Comparison of ENCODE assay signal across 15 cellular contexts in genomic region chr2:175253871-175254270, GRCh38.
A peak's percentile ranks its signal among the peaks of the same experiment; 100 is the strongest.
DNase-seq lines count a peak whose midpoint lies in the region; ATAC-seq lines count a peak whose summit lies in the region.
"Had no signal": no experiment of that assay in that cellular context is flagged by ENCODE, and none has a peak within 500 bp of the region (broad histone marks: within the 10 kb centered on the region; RNA-seq: fewer than 3 reads in every experiment).

No MANE protein-coding gene starts in this region.

- H3K27me3 Mint-ChIP-seq in activated CD4-positive, alpha-beta memory T cell treated with anti-CD3 and anti-CD28 coated beads for 36 hours, result peaks cover 25% of the 10 kb centered on the region

- in situ Hi-C loops in SK-MEL-5 (cut with HindIII; ENCODE audit: low pct_unique_long_range_greater_than_20kb, low sequenced_read_pairs), result no loop called here

- intact Hi-C loops in activated CD4-positive, alpha-beta memory T cell treated with anti-CD3 and anti-CD28 coated beads for 36 hours (cut with micrococcal nuclease), result loop anchor here (5.0 kb wide), 1 partner anchor 843 kb away; the partner anchor contains the start of gene HOXD12

- H3K36me3 Mint-ChIP-seq in activated CD4-positive, alpha-beta memory T cell treated with anti-CD3 and anti-CD28 coated beads for 36 hours, result no peaks in the 10 kb centered on the region
- H3K36me3 Mint-ChIP-seq: CD14-positive monocyte; CD4-positive, alpha-beta memory T cell had no signal

- no peak overlapping the region for H3K27ac Mint-ChIP-seq in activated CD4-positive, alpha-beta memory T cell treated with anti-CD3 and anti-CD28 coated beads for 36 hours
- H3K27ac Mint-ChIP-seq: CD14-positive monocyte; CD4-positive, alpha-beta memory T cell; GM23338; HFFc6 had no signal

- no peak for ATAC-seq in HG02623 (IDR thresholded peaks at IDR 0.05; ENCODE audit: unreplicated experiment)
- no peak for ATAC-seq in GM21381 (IDR thresholded peaks at IDR 0.05; ENCODE audit: unreplicated experiment)
- ATAC-seq: A549, GM23338 had no signal

- H3K4me3 Mint-ChIP-seq in activated CD4-positive, alpha-beta memory T cell treated with anti-CD3 and anti-CD28 coated beads for 36 hours, result no peak overlapping the region
- H3K4me3 Mint-ChIP-seq: CD14-positive monocyte; CD4-positive, alpha-beta memory T cell; GM23338; HFFc6 had no signal

- peaks cover 3% of the 10 kb centered on the region for H3K9me3 Mint-ChIP-seq in activated CD4-positive, alpha-beta memory T cell treated with anti-CD3 and anti-CD28 coated beads for 36 hours
- H3K9me3 Mint-ChIP-seq: HFFc6 had no signal

- no peaks in the 10 kb centered on the region for H3K4me1 Mint-ChIP-seq in activated CD4-positive, alpha-beta memory T cell treated with anti-CD3 and anti-CD28 coated beads for 36 hours (ENCODE audit: low read depth)
- H3K4me1 Mint-ChIP-seq: CD14-positive monocyte; CD4-positive, alpha-beta memory T cell had no signal

- POLR2A ChIA-PET in activated CD4-positive, alpha-beta memory T cell treated with anti-CD3 and anti-CD28 coated beads for 36 hours (lab: Charles Lee), result no interaction called here

- CTCF ChIA-PET in activated CD4-positive, alpha-beta memory T cell treated with anti-CD3 and anti-CD28 coated beads for 36 hours (lab: Charles Lee), result interaction anchor here (1.0 to 5.4 kb wide), 3 partner anchors 8 to 844 kb away, joined by 3 to 48 read pairs (median 3); no protein-coding TSS in a partner anchor

- DNase-seq in DMS 273 (lab: John Stamatoyannopoulos, UW; ENCODE audit: unreplicated experiment) (peak; percentile 18), DMS 273 treated with DMSO at 0.1 percent for 48 hours (lab: John Stamatoyannopoulos, UW) (no peak), NCI-H146 treated with DMSO at 0.1 percent for 48 hours (lab: John Stamatoyannopoulos, UW; ENCODE audit: unreplicated experiment) (peak; percentile 18), SK-MEL-5 (ENCODE audit: low read depth, low spot score) (peak; percentile 28), retina (peak; percentile 14)
- DNase-seq in activated CD4-positive, alpha-beta memory T cell treated with anti-CD3 and anti-CD28 coated beads for 36 hours, result no peak
- DNase-seq: Calu3; CD4-positive, alpha-beta memory T cell; HCEC 1CT; HFFc6 had no signal

Comparison
In these comparisons a context has a peak if more than half of its experiments do, and no peak if none do; other contexts are left out.
1. DNase-seq: peak in DMS 273 (single experiment), NCI-H146 treated with DMSO at 0.1 percent for 48 hours (single experiment), SK-MEL-5 (single experiment) and retina (single experiment); none in DMS 273 treated with DMSO at 0.1 percent for 48 hours (single experiment) and activated CD4-positive, alpha-beta memory T cell treated with anti-CD3 and anti-CD28 coated beads for 36 hours (single experiment).